In the genomic region with DNA sequence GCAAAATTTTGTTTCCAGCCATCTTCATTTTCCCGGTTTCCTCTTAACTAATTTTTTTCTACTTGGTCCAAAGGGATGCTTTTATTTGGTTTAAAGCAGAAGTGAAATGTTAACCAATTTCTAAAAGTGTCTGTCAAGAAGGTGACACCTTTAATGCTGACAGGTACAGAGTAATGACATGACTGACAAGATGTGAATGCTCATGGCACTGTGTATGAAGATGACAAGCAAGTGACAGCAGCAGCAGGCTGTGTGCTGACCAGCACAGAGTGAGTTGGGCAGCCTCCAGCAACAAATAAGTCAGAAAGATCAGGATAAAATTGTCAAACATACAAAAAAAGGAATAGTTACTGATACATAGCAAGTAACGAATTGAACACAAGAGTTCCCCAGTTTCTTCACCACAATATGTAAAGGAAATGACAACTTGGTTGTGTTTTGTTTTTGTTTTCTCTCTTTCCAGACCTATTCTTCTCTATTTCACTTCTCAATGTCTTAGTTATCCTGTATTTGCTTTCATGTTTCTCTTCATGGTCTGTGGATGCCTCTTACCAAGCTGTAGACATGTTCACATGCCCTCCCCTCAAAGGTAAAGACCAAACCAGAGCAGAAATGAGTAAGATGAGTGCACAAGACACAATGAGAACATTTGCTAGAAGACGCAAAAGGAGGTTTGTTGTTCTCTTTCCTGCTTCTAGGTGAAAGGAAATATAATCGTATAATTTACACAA, we compare ENCODE assay signal across 16 cellular contexts.
DNase-seq lines count a peak whose midpoint lies in the region; ATAC-seq, FAIRE-seq and TF ChIP-seq lines count a peak whose summit lies in the region.
"Had no signal": no experiment of that assay in that cellular context is flagged by ENCODE, and none has a peak within 500 bp of the region (broad histone marks: within the 10 kb centered on the region; RNA-seq: fewer than 3 reads in every experiment).

No MANE protein-coding gene starts in this region.

- no peak overlapping the region for H2AFZ ChIP-seq in Karpas-422 (ENCODE audit: low read length)

- DNase-seq in GM13977 (ENCODE audit: low spot score) (peak; percentile 13), Karpas-422 (no peak), KBM-7 (no peak), HuH-7 (ENCODE audit: low spot score) (no peak), H54 (ENCODE audit: insufficient read length, low spot score) (no peak)
- DNase-seq: activated naive CD4-positive, alpha-beta T cell treated with anti-CD3 and anti-CD28 coated beads for 36 hours; brain microvascular endothelial cell; left ventricle myocardium superior; NCI-H2227 treated with DMSO at 0.1 percent for 48 hours; OCI-M1; psoas muscle had no signal

- FAIRE-seq in H54 (lab: Jason Lieb, UNC) = no peak

- no peaks in the 10 kb centered on the region for H3K36me3 ChIP-seq in Karpas-422 (ENCODE audit: insufficient read depth, low read length)
- H3K36me3 ChIP-seq: brain microvascular endothelial cell, thoracic aorta had no signal

- H3K4me2 ChIP-seq in Karpas-422 (ENCODE audit: low read depth, low read length, poor library complexity, severe bottlenecking) = no peak overlapping the region

- no peaks in the 10 kb centered on the region for H3K27me3 ChIP-seq in Karpas-422 (ENCODE audit: low read length)
- H3K27me3 ChIP-seq: brain microvascular endothelial cell had no signal

- H3K4me1 ChIP-seq in Karpas-422 (ENCODE audit: low read length) = no peaks in the 10 kb centered on the region
- H3K4me1 ChIP-seq: psoas muscle had no signal

- no peaks in the 10 kb centered on the region for H3K9me3 ChIP-seq in Karpas-422 (ENCODE audit: low read length)
- H3K9me3 ChIP-seq: psoas muscle, thoracic aorta had no signal

- in situ Hi-C loops in GM13977 (cut with MboI; ENCODE audit: low pct_unique_long_range_greater_than_20kb, low sequenced_read_pairs, unreplicated experiment) = no loop called here
- in situ Hi-C loops in KBM-7 (cut with MboI; ENCODE audit: low pct_unique_long_range_greater_than_20kb, low sequenced_read_pairs) = no loop called here

- H3K9ac ChIP-seq in Karpas-422 (ENCODE audit: low read length) = no peak overlapping the region

- H3K27ac ChIP-seq in Karpas-422 (ENCODE audit: low read length) = no peak overlapping the region
- H3K27ac ChIP-seq: brain microvascular endothelial cell, psoas muscle, thoracic aorta had no signal

- TF ChIP-seq POLR2A in H54 (IDR thresholded peaks at IDR 0.05; ENCODE audit: low read depth, low read length) = no peak

- TF ChIP-seq CTCF in GM13977 (IDR thresholded peaks at IDR 0.05; ENCODE audit: extremely low read depth, insufficient read depth, missing control alignments) = no peak

- no peaks in the 10 kb centered on the region for H3K79me2 ChIP-seq in Karpas-422 (ENCODE audit: low read length)

- no peaks in the 10 kb centered on the region for H3K9me2 ChIP-seq in Karpas-422 (replicated peaks; ENCODE audit: insufficient read depth, low read length)

- no peaks in the 10 kb centered on the region for H4K20me1 ChIP-seq in Karpas-422 (ENCODE audit: insufficient read depth, low read depth, low read length)

- ATAC-seq in GM19455 (IDR thresholded peaks at IDR 0.05; ENCODE audit: unreplicated experiment) (peak; percentile 47), HG02610 (IDR thresholded peaks at IDR 0.05; ENCODE audit: unreplicated experiment) (peak; percentile 81), HG03196 (IDR thresholded peaks at IDR 0.05; ENCODE audit: unreplicated experiment) (peak; percentile 57)
- ATAC-seq: left ventricle myocardium superior, psoas muscle, SK-N-SH treated with all-trans-retinoic acid at 6 μM for 48 hours had no signal

- H3K4me3 ChIP-seq in Karpas-422 (ENCODE audit: low read length) = no peak overlapping the region
- H3K4me3 ChIP-seq: psoas muscle, thoracic aorta had no signal
